17 cellular contexts compared by ENCODE assay signal in genomic region chr10:18647945-18648344, GRCh38. TPM values are rescaled to one million over a fixed set of nuclear protein-coding genes. Genes with fewer than 3 reads are reported as not detected.
A peak's percentile ranks its signal among the peaks of the same experiment; 100 is the strongest.
DNase-seq lines count a peak whose midpoint lies in the region; ATAC-seq and TF ChIP-seq lines count a peak whose summit lies in the region.
"Had no signal": no experiment of that assay in that cellular context is flagged by ENCODE, and none has a peak within 500 bp of the region (broad histone marks: within the 10 kb centered on the region; RNA-seq: fewer than 3 reads in every experiment).

No MANE protein-coding gene starts in this region.

- TF ChIP-seq CTCF in neural cell (IDR thresholded peaks at IDR 0.05; ENCODE audit: poor library complexity, severe bottlenecking), result no peak

- H3K27me3 ChIP-seq in neural cell (ENCODE audit: insufficient read depth, low read depth, low read length), result no peaks in the 10 kb centered on the region

- H3K9me2 ChIP-seq in neural cell (ENCODE audit: insufficient read depth, low read length), result no peaks in the 10 kb centered on the region

- H3K79me2 ChIP-seq in neural cell (replicated peaks; ENCODE audit: insufficient read depth, low read length), result peaks cover 33% of the 10 kb centered on the region

- H3F3A ChIP-seq in neural cell (ENCODE audit: insufficient read depth, low read length, poor library complexity, severe bottlenecking), result no peaks in the 10 kb centered on the region

- H3K9ac ChIP-seq in neural cell (ENCODE audit: low read length), result no peak overlapping the region

- ATAC-seq in activated CD8-positive, alpha-beta memory T cell treated with anti-CD3 and anti-CD28 coated beads, Interleukin-2, amount 10 ng/mL, durations not matched to agents 7 days and 5 days, result no peak
- ATAC-seq in GM18861 (IDR thresholded peaks at IDR 0.05; ENCODE audit: unreplicated experiment), result no peak
- ATAC-seq: Panc1, Right ventricle myocardium inferior had no signal

- no peak for TF ChIP-seq RAD21 in neural cell (conservative IDR thresholded peaks at IDR 0.05)

- no peak overlapping the region for H3K27ac ChIP-seq in neural cell (ENCODE audit: low read length)

- no peak overlapping the region for H2AFZ ChIP-seq in neural cell (ENCODE audit: low read depth, low read length)

- no peaks in the 10 kb centered on the region for H3K9me3 ChIP-seq in neural cell (ENCODE audit: low read length)

- no peak overlapping the region for H3K4me3 Mint-ChIP-seq in activated CD8-positive, alpha-beta memory T cell treated with anti-CD3 and anti-CD28 coated beads, Interleukin-2, amount 10 ng/mL, durations not matched to agents 7 days and 5 days
- H3K4me3 Mint-ChIP-seq in activated naive CD8-positive, alpha-beta T cell, result peak overlapping the region; percentile 54
- H3K4me3 Mint-ChIP-seq: CD4-positive, alpha-beta T cell had no signal

- CTCF ChIA-PET in activated CD8-positive, alpha-beta memory T cell treated with anti-CD3 and anti-CD28 coated beads, Interleukin-2, amount 10 ng/mL, durations not matched to agents 7 days and 5 days (lab: Charles Lee), result no interaction called here

- peak overlapping the region; percentile 91 for H3K4me3 ChIP-seq in neural cell (ENCODE audit: low read length)

- peak overlapping the region; percentile 43 for H3K27ac Mint-ChIP-seq in activated CD8-positive, alpha-beta memory T cell treated with anti-CD3 and anti-CD28 coated beads, Interleukin-2, amount 10 ng/mL, durations not matched to agents 7 days and 5 days
- no peak overlapping the region for H3K27ac Mint-ChIP-seq in activated naive CD8-positive, alpha-beta T cell
- H3K27ac Mint-ChIP-seq: CD4-positive, alpha-beta T cell had no signal

- no peaks in the 10 kb centered on the region for H3K27me3 Mint-ChIP-seq in activated CD8-positive, alpha-beta memory T cell treated with anti-CD3 and anti-CD28 coated beads, Interleukin-2, amount 10 ng/mL, durations not matched to agents 7 days and 5 days
- no peaks in the 10 kb centered on the region for H3K27me3 Mint-ChIP-seq in activated naive CD8-positive, alpha-beta T cell
- H3K27me3 Mint-ChIP-seq: CD4-positive, alpha-beta T cell had no signal

- no peak for TF ChIP-seq EP300 in neural cell (conservative IDR thresholded peaks at IDR 0.05; ENCODE audit: poor library complexity, severe bottlenecking)

- H3K36me3 ChIP-seq in neural cell (ENCODE audit: insufficient read depth, low read length), result no peaks in the 10 kb centered on the region

- peaks cover 43% of the 10 kb centered on the region for H3K4me1 Mint-ChIP-seq in activated CD8-positive, alpha-beta memory T cell treated with anti-CD3 and anti-CD28 coated beads, Interleukin-2, amount 10 ng/mL, durations not matched to agents 7 days and 5 days
- H3K4me1 Mint-ChIP-seq in activated naive CD8-positive, alpha-beta T cell (ENCODE audit: low read depth), result peaks cover 52% of the 10 kb centered on the region

- no peaks in the 10 kb centered on the region for H4K20me1 ChIP-seq in neural cell (ENCODE audit: insufficient read depth)

- peaks cover 24% of the 10 kb centered on the region for H3K36me3 Mint-ChIP-seq in activated CD8-positive, alpha-beta memory T cell treated with anti-CD3 and anti-CD28 coated beads, Interleukin-2, amount 10 ng/mL, durations not matched to agents 7 days and 5 days
- no peaks in the 10 kb centered on the region for H3K36me3 Mint-ChIP-seq in activated naive CD8-positive, alpha-beta T cell

- no peak for DNase-seq in activated CD8-positive, alpha-beta memory T cell treated with anti-CD3 and anti-CD28 coated beads, Interleukin-2, amount 10 ng/mL, durations not matched to agents 7 days and 5 days
- no peak for DNase-seq in activated CD8-positive, alpha-beta memory T cell treated with anti-CD3 and anti-CD28 coated beads, Interleukin-2, amount 50 U/mL, for 4 hours
- DNase-seq in NCI-H82 (lab: John Stamatoyannopoulos, UW), result peak; percentile 59
- no peak for DNase-seq in HuH-7 (ENCODE audit: low spot score)
- DNase-seq in effector CD8-positive, alpha-beta T cell (lab: John Stamatoyannopoulos, UW), result no peak
- DNase-seq: CD4-positive, alpha-beta T cell; DMS79; GDM1; HCEC 1CT; NCI-H1436 treated with DMSO at 0.1 percent for 48 hours; NCI-H2227 treated with DMSO at 0.1 percent for 48 hours; NCI-H526 had no signal

- H3K4me2 ChIP-seq in neural cell (ENCODE audit: low read length), result peak overlapping the region; percentile 99

- no peaks in the 10 kb centered on the region for H3K9me3 Mint-ChIP-seq in activated CD8-positive, alpha-beta memory T cell treated with anti-CD3 and anti-CD28 coated beads, Interleukin-2, amount 10 ng/mL, durations not matched to agents 7 days and 5 days (ENCODE audit: low read depth)
- H3K9me3 Mint-ChIP-seq in activated naive CD8-positive, alpha-beta T cell (ENCODE audit: low read depth), result no peaks in the 10 kb centered on the region
- H3K9me3 Mint-ChIP-seq: CD4-positive, alpha-beta T cell had no signal

TF ChIP-seq in neural cell, 6 proteins besides CTCF, POLR2A, EP300 and RAD21:
- no peak for TF ChIP-seq EZH2 (IDR thresholded peaks at IDR 0.05; ENCODE audit: borderline replicate concordance, insufficient read depth, low read length, poor library complexity, severe bottlenecking)
- no peak for TF ChIP-seq SMC3 (conservative IDR thresholded peaks at IDR 0.05; ENCODE audit: poor library complexity)
- no peak for TF ChIP-seq TAF1 (IDR thresholded peaks at IDR 0.05; ENCODE audit: low read depth)
- no peak for TF ChIP-seq POLR2AphosphoS5 (IDR thresholded peaks at IDR 0.05)
- no peak for TF ChIP-seq MXI1 (conservative IDR thresholded peaks at IDR 0.05; ENCODE audit: poor library complexity, severe bottlenecking)
- TF ChIP-seq, protein P1, sequence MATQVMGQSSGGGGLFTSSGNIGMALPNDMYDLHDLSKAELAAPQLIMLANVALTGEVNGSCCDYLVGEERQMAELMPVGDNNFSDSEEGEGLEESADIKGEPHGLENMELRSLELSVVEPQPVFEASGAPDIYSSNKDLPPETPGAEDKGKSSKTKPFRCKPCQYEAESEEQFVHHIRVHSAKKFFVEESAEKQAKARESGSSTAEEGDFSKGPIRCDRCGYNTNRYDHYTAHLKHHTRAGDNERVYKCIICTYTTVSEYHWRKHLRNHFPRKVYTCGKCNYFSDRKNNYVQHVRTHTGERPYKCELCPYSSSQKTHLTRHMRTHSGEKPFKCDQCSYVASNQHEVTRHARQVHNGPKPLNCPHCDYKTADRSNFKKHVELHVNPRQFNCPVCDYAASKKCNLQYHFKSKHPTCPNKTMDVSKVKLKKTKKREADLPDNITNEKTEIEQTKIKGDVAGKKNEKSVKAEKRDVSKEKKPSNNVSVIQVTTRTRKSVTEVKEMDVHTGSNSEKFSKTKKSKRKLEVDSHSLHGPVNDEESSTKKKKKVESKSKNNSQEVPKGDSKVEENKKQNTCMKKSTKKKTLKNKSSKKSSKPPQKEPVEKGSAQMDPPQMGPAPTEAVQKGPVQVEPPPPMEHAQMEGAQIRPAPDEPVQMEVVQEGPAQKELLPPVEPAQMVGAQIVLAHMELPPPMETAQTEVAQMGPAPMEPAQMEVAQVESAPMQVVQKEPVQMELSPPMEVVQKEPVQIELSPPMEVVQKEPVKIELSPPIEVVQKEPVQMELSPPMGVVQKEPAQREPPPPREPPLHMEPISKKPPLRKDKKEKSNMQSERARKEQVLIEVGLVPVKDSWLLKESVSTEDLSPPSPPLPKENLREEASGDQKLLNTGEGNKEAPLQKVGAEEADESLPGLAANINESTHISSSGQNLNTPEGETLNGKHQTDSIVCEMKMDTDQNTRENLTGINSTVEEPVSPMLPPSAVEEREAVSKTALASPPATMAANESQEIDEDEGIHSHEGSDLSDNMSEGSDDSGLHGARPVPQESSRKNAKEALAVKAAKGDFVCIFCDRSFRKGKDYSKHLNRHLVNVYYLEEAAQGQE (IDR thresholded peaks at IDR 0.05; ENCODE audit: borderline replicate concordance), result no peak

RNA-seq across cellular contexts. Expression of gene NSUN6, which starts 3.4 kb away (rescaled TPM):
- total RNA-seq in activated CD8-positive, alpha-beta memory T cell treated with anti-CD3 and anti-CD28 coated beads, Interleukin-2, amount 10 ng/mL, durations not matched to agents 7 days and 5 days, result 10 to 100 TPM; 19.0 to 24.9 TPM
- 49.1 and 74.6 TPM in 2 replicates for polyA plus RNA-seq in neural cell
- 57.5 and 59.0 TPM in 2 replicates for polyA minus RNA-seq in neural cell

RNA-seq across cellular contexts. Expression of gene ARL5B, which starts 11.3 kb away (rescaled TPM):
- 10 to 100 TPM; 10.6 to 12.2 TPM for total RNA-seq in activated CD8-positive, alpha-beta memory T cell treated with anti-CD3 and anti-CD28 coated beads, Interleukin-2, amount 10 ng/mL, durations not matched to agents 7 days and 5 days
- polyA plus RNA-seq in neural cell, result 45.1 and 50.0 TPM in 2 replicates
- polyA minus RNA-seq in neural cell, result 148 and 158 TPM in 2 replicates
